2 cellular contexts compared by ENCODE assay signal in the genomic region with DNA sequence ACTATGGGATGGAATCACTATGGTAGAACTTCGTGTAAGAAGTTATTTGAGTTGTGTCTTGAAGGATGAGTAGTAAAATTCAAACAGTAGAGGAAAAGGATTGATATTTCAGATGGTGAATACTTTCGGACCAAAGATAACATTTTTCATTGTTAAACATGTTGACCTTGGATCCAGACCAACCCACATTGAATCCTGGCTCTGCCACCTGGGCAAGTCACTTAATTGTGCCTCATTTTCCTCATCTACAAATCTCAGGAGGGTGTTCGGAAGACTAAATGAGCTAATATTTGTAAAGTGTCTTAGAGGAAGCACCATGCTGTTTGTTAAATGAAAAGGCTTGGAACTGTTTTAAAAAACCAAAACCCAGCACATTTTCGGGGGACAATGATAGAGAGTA.
TF ChIP-seq lines count a peak whose summit lies in the region.

No MANE protein-coding gene starts in this region.

TF ChIP-seq in A549, 52 proteins besides CTCF, POLR2A, EP300 and RAD21:
- TF ChIP-seq, protein P1, sequence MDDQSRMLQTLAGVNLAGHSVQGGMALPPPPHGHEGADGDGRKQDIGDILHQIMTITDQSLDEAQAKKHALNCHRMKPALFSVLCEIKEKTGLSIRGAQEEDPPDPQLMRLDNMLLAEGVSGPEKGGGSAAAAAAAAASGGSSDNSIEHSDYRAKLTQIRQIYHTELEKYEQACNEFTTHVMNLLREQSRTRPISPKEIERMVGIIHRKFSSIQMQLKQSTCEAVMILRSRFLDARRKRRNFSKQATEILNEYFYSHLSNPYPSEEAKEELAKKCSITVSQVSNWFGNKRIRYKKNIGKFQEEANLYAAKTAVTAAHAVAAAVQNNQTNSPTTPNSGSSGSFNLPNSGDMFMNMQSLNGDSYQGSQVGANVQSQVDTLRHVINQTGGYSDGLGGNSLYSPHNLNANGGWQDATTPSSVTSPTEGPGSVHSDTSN (IDR thresholded peaks at IDR 0.05), result no peak
- TF ChIP-seq HOXB13 (CRISPR knock-in tag; IDR thresholded peaks at IDR 0.05; ENCODE audit: low read depth), result no peak
- no peak for TF ChIP-seq HOXA7 (CRISPR knock-in tag; IDR thresholded peaks at IDR 0.05)
- no peak for TF ChIP-seq KDM5A (IDR thresholded peaks at IDR 0.05)
- TF ChIP-seq, protein P2, sequence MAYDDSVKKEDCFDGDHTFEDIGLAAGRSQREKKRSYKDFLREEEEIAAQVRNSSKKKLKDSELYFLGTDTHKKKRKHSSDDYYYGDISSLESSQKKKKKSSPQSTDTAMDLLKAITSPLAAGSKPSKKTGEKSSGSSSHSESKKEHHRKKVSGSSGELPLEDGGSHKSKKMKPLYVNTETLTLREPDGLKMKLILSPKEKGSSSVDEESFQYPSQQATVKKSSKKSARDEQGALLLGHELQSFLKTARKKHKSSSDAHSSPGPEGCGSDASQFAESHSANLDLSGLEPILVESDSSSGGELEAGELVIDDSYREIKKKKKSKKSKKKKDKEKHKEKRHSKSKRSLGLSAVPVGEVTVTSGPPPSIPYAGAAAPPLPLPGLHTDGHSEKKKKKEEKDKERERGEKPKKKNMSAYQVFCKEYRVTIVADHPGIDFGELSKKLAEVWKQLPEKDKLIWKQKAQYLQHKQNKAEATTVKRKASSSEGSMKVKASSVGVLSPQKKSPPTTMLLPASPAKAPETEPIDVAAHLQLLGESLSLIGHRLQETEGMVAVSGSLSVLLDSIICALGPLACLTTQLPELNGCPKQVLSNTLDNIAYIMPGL (CRISPR knock-in tag; IDR thresholded peaks at IDR 0.05; ENCODE audit: borderline replicate concordance), result no peak
- no peak for TF ChIP-seq CEBPB (IDR thresholded peaks at IDR 0.05)
- no peak for TF ChIP-seq PHF8 (IDR thresholded peaks at IDR 0.05; ENCODE audit: borderline replicate concordance, low read depth)
- no peak for TF ChIP-seq NFE2L2 (conservative IDR thresholded peaks at IDR 0.05; ENCODE audit: low read length)
- TF ChIP-seq MAFK (IDR thresholded peaks at IDR 0.05; ENCODE audit: partially characterized antibody), result no peak
- no peak for TF ChIP-seq ZFP36 (IDR thresholded peaks at IDR 0.05; ENCODE audit: borderline replicate concordance, partially characterized antibody)
- TF ChIP-seq, protein P3, sequence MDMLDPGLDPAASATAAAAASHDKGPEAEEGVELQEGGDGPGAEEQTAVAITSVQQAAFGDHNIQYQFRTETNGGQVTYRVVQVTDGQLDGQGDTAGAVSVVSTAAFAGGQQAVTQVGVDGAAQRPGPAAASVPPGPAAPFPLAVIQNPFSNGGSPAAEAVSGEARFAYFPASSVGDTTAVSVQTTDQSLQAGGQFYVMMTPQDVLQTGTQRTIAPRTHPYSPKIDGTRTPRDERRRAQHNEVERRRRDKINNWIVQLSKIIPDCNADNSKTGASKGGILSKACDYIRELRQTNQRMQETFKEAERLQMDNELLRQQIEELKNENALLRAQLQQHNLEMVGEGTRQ (IDR thresholded peaks at IDR 0.05), result no peak
- TF ChIP-seq EHMT2 (IDR thresholded peaks at IDR 0.05; ENCODE audit: low read depth), result no peak
- TF ChIP-seq MAZ (IDR thresholded peaks at IDR 0.05; ENCODE audit: borderline replicate concordance, low read depth, low read length), result no peak
- TF ChIP-seq TFCP2L1 (CRISPR knock-in tag; IDR thresholded peaks at IDR 0.05), result no peak
- TF ChIP-seq FOSL2 (IDR thresholded peaks at IDR 0.05), result no peak
- TF ChIP-seq FOSL2 (CRISPR knock-in tag; IDR thresholded peaks at IDR 0.05), result no peak
- no peak for TF ChIP-seq RCOR1 (IDR thresholded peaks at IDR 0.05; ENCODE audit: low read depth, low read length)

TF ChIP-seq in GM23338, 12 proteins besides CTCF, POLR2A, EP300 and RAD21:
- TF ChIP-seq, protein P4, sequence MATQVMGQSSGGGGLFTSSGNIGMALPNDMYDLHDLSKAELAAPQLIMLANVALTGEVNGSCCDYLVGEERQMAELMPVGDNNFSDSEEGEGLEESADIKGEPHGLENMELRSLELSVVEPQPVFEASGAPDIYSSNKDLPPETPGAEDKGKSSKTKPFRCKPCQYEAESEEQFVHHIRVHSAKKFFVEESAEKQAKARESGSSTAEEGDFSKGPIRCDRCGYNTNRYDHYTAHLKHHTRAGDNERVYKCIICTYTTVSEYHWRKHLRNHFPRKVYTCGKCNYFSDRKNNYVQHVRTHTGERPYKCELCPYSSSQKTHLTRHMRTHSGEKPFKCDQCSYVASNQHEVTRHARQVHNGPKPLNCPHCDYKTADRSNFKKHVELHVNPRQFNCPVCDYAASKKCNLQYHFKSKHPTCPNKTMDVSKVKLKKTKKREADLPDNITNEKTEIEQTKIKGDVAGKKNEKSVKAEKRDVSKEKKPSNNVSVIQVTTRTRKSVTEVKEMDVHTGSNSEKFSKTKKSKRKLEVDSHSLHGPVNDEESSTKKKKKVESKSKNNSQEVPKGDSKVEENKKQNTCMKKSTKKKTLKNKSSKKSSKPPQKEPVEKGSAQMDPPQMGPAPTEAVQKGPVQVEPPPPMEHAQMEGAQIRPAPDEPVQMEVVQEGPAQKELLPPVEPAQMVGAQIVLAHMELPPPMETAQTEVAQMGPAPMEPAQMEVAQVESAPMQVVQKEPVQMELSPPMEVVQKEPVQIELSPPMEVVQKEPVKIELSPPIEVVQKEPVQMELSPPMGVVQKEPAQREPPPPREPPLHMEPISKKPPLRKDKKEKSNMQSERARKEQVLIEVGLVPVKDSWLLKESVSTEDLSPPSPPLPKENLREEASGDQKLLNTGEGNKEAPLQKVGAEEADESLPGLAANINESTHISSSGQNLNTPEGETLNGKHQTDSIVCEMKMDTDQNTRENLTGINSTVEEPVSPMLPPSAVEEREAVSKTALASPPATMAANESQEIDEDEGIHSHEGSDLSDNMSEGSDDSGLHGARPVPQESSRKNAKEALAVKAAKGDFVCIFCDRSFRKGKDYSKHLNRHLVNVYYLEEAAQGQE (IDR thresholded peaks at IDR 0.05; ENCODE audit: unreplicated experiment), result no peak
- TF ChIP-seq ZNF331 (CRISPR knock-in tag; IDR thresholded peaks at IDR 0.05; ENCODE audit: low read depth) (no peak), NANOG (IDR thresholded peaks at IDR 0.05; ENCODE audit: borderline replicate concordance) (no peak)
